8 cellular contexts compared by ENCODE assay signal in genomic region chr6:138455746-138456392, GRCh38. TPM values are rescaled to one million over a fixed set of nuclear protein-coding genes. Genes with fewer than 3 reads are reported as not detected.
DNase-seq lines count a peak whose midpoint lies in the region; ATAC-seq and TF ChIP-seq lines count a peak whose summit lies in the region.

No MANE protein-coding gene starts in this region.

- peak; percentile 3 for DNase-seq in stimulated activated CD4-positive, alpha-beta T cell treated with anti-CD3 and anti-CD28 coated beads, Interleukin-15, amount 100 ng/mL, for 24 hours
- DNase-seq in stimulated activated CD4-positive, alpha-beta T cell treated with anti-CD3 and anti-CD28 coated beads, Interleukin-1b, Interleukin-23, amount 100 ng/mL, for 48 hours, result no peak
- peak; percentile 61 for DNase-seq in OCI-LY7 (ENCODE audit: low spot score)
- no peak for DNase-seq in COLO668 (lab: John Stamatoyannopoulos, UW; ENCODE audit: unreplicated experiment)
- DNase-seq in NCI-H82 (lab: John Stamatoyannopoulos, UW), result no peak
- DNase-seq in NCI-H2081 treated with DMSO at 0.1 percent for 48 hours (lab: John Stamatoyannopoulos, UW), result no peak

- ATAC-seq in HG02938 (IDR thresholded peaks at IDR 0.05; ENCODE audit: unreplicated experiment) (peak; percentile 99), esophagus mucosa (peak; percentile 81)

- H2AFZ ChIP-seq in OCI-LY7 (ENCODE audit: low read length), result peak overlapping the region; percentile 17; the same call in 1 of the 2 replicates

- CTCF ChIA-PET in OCI-LY7 (lab: Charles Lee; ENCODE audit: unreplicated experiment), result interaction anchor here (0.6 to 0.9 kb wide), 2 partner anchors 53 to 175 kb away, joined by 3 to 4 read pairs; no protein-coding TSS in a partner anchor

- H4K20me1 ChIP-seq in OCI-LY7 (ENCODE audit: insufficient read depth, low read length), result no peaks in the 10 kb centered on the region

- H3K4me1 ChIP-seq in OCI-LY7 (ENCODE audit: insufficient read depth, low read length, poor library complexity, severe bottlenecking), result peaks cover 19% of the 10 kb centered on the region

- TF ChIP-seq CTCF in OCI-LY7 (conservative IDR thresholded peaks at IDR 0.05; ENCODE audit: low read length), result no peak

- H3K27ac ChIP-seq in OCI-LY7 (ENCODE audit: low read depth, low read length, poor library complexity, severe bottlenecking), result peak overlapping the region; percentile 4

- peak overlapping the region; percentile 62 for H3K4me2 ChIP-seq in OCI-LY7 (ENCODE audit: low read length)

- POLR2A ChIA-PET in OCI-LY7 (lab: Charles Lee), result interaction anchor here (0.7 to 1.6 kb wide), 13 partner anchors 9 to 45 kb away, joined by 3 to 10 read pairs (median 3); partner anchors contain the start of gene NHSL1

- no TSS peak for BruUV-seq in OCI-LY7 (replicated peaks; lab: Mats Ljungman, UMichigan)

- H3K79me2 ChIP-seq in OCI-LY7 (ENCODE audit: insufficient read depth, low read depth, low read length), result no peaks in the 10 kb centered on the region

- H3K36me3 ChIP-seq in OCI-LY7 (ENCODE audit: insufficient read depth, low read length), result no peaks in the 10 kb centered on the region

- no peaks in the 10 kb centered on the region for H3K9me2 ChIP-seq in OCI-LY7 (ENCODE audit: insufficient read depth, low read length)

- H3K4me3 ChIP-seq in OCI-LY7 (ENCODE audit: low read depth, low read length, poor library complexity, severe bottlenecking), result peak overlapping the region; percentile 7

- intact Hi-C loops in OCI-LY7 (cut with micrococcal nuclease; ENCODE audit: unreplicated experiment), result loop anchor here (2.0 kb wide), 1 partner anchor 43 kb away; the partner anchor contains the start of gene NHSL1

- H3K9me3 ChIP-seq in OCI-LY7 (ENCODE audit: low read length), result no peaks in the 10 kb centered on the region

RNA-seq across cellular contexts. Expression of gene NHSL1, which starts 43.4 kb away (rescaled TPM):
- total RNA-seq in OCI-LY7 (2014; rRNA removed; shearing (Covaris generic)), result 2.7 TPM in 2 replicates
- total RNA-seq in OCI-LY7 (2022) (10.6 and 12.7 TPM in 2 replicates), esophagus mucosa (34.8 TPM)

RNA-seq across cellular contexts. Expression of gene HEBP2, which starts 51.8 kb away (rescaled TPM):
- total RNA-seq in OCI-LY7 (2014; rRNA removed; shearing (Covaris generic)), result 14.0 and 25.0 TPM in 2 replicates
- 36.2 and 38.4 TPM in 2 replicates for total RNA-seq in OCI-LY7 (2022)
- total RNA-seq in esophagus mucosa, result 162 TPM

Comparison
In these comparisons a context has a peak if more than half of its experiments do, and no peak if none do; other contexts are left out.
1. DNase-seq: peak in stimulated activated CD4-positive, alpha-beta T cell treated with anti-CD3 and anti-CD28 coated beads, Interleukin-15, amount 100 ng/mL, for 24 hours (single experiment) and OCI-LY7 (single experiment); none in stimulated activated CD4-positive, alpha-beta T cell treated with anti-CD3 and anti-CD28 coated beads, Interleukin-1b, Interleukin-23, amount 100 ng/mL, for 48 hours (single experiment), COLO668 (single experiment), NCI-H82 (single experiment) and NCI-H2081 treated with DMSO at 0.1 percent for 48 hours (single experiment).